Comparison of ENCODE assay signal across 9 cellular contexts in genomic region chr13:94641432-94641941, GRCh38. TPM values are rescaled to one million over a fixed set of nuclear protein-coding genes. Genes with fewer than 3 reads are reported as not detected.
DNase-seq lines count a peak whose midpoint lies in the region; ATAC-seq and TF ChIP-seq lines count a peak whose summit lies in the region.
"Had no signal": no experiment of that assay in that cellular context is flagged by ENCODE, and none has a peak within 500 bp of the region (broad histone marks: within the 10 kb centered on the region; RNA-seq: fewer than 3 reads in every experiment).

No MANE protein-coding gene starts in this region.

- 13 to 14% methylated on average over 3 of the region's 3 CpGs for WGBS in thyroid gland, 2 donors

- intact Hi-C loops in left ventricle myocardium superior (cut with micrococcal nuclease) (no loop called here), cardiac septum (cut with DNase I) (no loop called here), thyroid gland (cut with DNase I) (no loop called here)

- no peak overlapping the region for H3K27ac ChIP-seq in RWPE1
- H3K27ac ChIP-seq in thyroid gland = no peak overlapping the region
- H3K27ac ChIP-seq: C4-2B had no signal

- CTCF ChIA-PET in RWPE1 (lab: Yijun Ruan, JAX) = interaction anchor here (0.6 to 0.7 kb wide), 2 partner anchors 21 to 23 kb away, joined by 3 read pairs; no protein-coding TSS in a partner anchor

- no peak for TF ChIP-seq POLR2A in thyroid gland (IDR thresholded peaks at IDR 0.05)

- H3K9me3 ChIP-seq in thyroid gland = no peaks in the 10 kb centered on the region

- H3K36me3 ChIP-seq in thyroid gland = no peaks in the 10 kb centered on the region

- no peaks in the 10 kb centered on the region for H3K27me3 ChIP-seq in thyroid gland

- TF ChIP-seq CTCF in RWPE1 (conservative IDR thresholded peaks at IDR 0.05; ENCODE audit: low read depth) (no peak), fibroblast of villous mesenchyme (IDR thresholded peaks at IDR 0.05; ENCODE audit: insufficient read depth, low read depth, low read length) (no peak), thyroid gland (IDR thresholded peaks at IDR 0.05) (no peak)

- peak; percentile 58 for ATAC-seq in left ventricle myocardium superior
- ATAC-seq in HG03442 (IDR thresholded peaks at IDR 0.05; ENCODE audit: unreplicated experiment) = no peak

- POLR2A ChIA-PET in RWPE1 (lab: Yijun Ruan, JAX; ENCODE audit: low non-redundant PET) = no interaction called here

- peak overlapping the region; percentile 19 for H3K4me3 ChIP-seq in fibroblast of villous mesenchyme (ENCODE audit: low read depth, low read length)
- no peak overlapping the region for H3K4me3 ChIP-seq in thyroid gland (replicated peaks in 1 of 3)

- DNase-seq in left ventricle myocardium superior (no peak), cardiac septum (ENCODE audit: low spot score) (no peak), RWPE1 (ENCODE audit: low spot score) (peak; percentile 34), fibroblast of villous mesenchyme (ENCODE audit: low read depth) (peak; percentile 88), thyroid gland (no peak), activated gamma-delta T cell (lab: John Stamatoyannopoulos, UW) (no peak), pons (ENCODE audit: low spot score) (no peak)

- peaks cover 9 to 11% of the 10 kb centered on the region in 2 donors for H3K4me1 ChIP-seq in thyroid gland

RNA-seq across cellular contexts. Expression of gene GPR180, which starts 39.8 kb away (rescaled TPM):
- total RNA-seq in left ventricle myocardium superior (5.8 TPM), cardiac septum (1.8 TPM), fibroblast of villous mesenchyme (12.6 and 28.1 TPM in 2 replicates), thyroid gland (10 to 100 TPM; 10.4 to 13.3 (median 10.9) TPM)

RNA-seq across cellular contexts. Expression of gene TGDS, which starts 45.5 kb away (rescaled TPM):
- total RNA-seq in left ventricle myocardium superior (4.6 TPM), cardiac septum (4.9 TPM), fibroblast of villous mesenchyme (16.8 and 23.7 TPM in 2 replicates), thyroid gland (10 to 100 TPM; 15.8 to 25.2 (median 20.4) TPM)

Comparison
In these comparisons a context has a peak if more than half of its experiments do, and no peak if none do; other contexts are left out.
1. DNase-seq: peak in RWPE1 (single experiment) and fibroblast of villous mesenchyme (single experiment); none in left ventricle myocardium superior (single experiment), cardiac septum (single experiment), thyroid gland (0 of 2), activated gamma-delta T cell (single experiment) and pons (single experiment).